Comparison of ENCODE assay signal across 1 cellular context in genomic region chr18:56298935-56299334, GRCh38.
TF ChIP-seq lines count a peak whose summit lies in the region.

No MANE protein-coding gene starts in this region.

TF ChIP-seq in H1, 55 proteins besides CTCF, POLR2A, EP300 and RAD21 (continued from another document):
- TF ChIP-seq CHD7 (IDR thresholded peaks at IDR 0.05; ENCODE audit: insufficient replicate concordance, low read length): no peak
